19 cellular contexts compared by ENCODE assay signal in the genomic region with DNA sequence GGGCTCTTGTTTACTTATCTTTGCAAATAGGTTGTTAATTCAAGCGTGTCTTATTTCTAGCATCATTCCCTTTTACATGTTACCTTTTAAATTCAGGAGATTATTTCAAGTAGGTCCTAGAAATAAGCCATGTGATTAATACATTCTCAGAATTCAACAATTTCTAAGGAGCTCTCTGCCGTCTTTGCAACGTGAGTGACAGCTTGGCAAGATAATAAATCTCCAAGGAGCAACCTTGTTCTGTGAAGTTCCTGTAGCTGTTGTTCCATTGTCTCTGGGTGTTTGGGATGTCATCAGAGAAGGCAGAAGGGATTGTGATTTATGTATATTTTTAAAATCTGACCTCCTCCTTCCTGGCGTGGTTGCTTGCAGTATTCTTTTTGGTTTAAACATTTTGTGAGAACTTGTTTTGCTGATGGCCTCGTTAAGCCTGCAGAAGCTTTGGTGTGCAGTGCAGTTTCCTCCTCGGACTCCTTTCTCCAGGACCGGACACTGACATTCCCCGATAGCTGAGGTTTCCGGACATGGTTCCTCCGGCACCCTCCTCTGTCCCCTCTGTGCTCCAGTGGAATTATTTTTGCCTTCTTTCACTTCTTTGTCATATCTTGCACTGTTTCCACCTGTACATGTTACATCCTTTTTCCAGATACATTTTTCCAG. TPM values are rescaled to one million over a fixed set of nuclear protein-coding genes. Genes with fewer than 3 reads are reported as not detected.
DNase-seq lines count a peak whose midpoint lies in the region; ATAC-seq and TF ChIP-seq lines count a peak whose summit lies in the region.
"Had no signal": no experiment of that assay in that cellular context is flagged by ENCODE, and none has a peak within 500 bp of the region (broad histone marks: within the 10 kb centered on the region; RNA-seq: fewer than 3 reads in every experiment).

No MANE protein-coding gene starts in this region.

- POLR2A ChIA-PET in OCI-LY7 (lab: Charles Lee): interaction anchor here (0.7 kb wide), 2 partner anchors 32 to 149 kb away, joined by 4 to 6 read pairs; no protein-coding TSS in a partner anchor

- H3K4ac ChIP-seq in trophoblast cell (ENCODE audit: low read depth, low read length): no peak overlapping the region

- H3K4me1 Mint-ChIP-seq in effector memory CD8-positive, alpha-beta T cell (ENCODE audit: low read depth in 2 of 2): peaks cover 6 to 18% of the 10 kb centered on the region in 2 donors
- H3K4me1 Mint-ChIP-seq in activated naive CD8-positive, alpha-beta T cell treated with anti-CD3 and anti-CD28 coated beads, Interleukin-2, amount 50 U/mL, for 24 hours: peaks cover 12% of the 10 kb centered on the region

- H3K14ac ChIP-seq in trophoblast cell (ENCODE audit: low read length): no peak overlapping the region

- H3K27ac ChIP-seq in OCI-LY7 (ENCODE audit: low read depth, low read length, poor library complexity, severe bottlenecking) (no peak overlapping the region), gastrocnemius medialis (peak overlapping the region; percentile 11 to 99 (median 98)), trophoblast cell (ENCODE audit: low read depth, low read length) (no peak overlapping the region)
- H3K27ac ChIP-seq: A549, colonic mucosa, hepatocyte had no signal

- WGBS in trophoblast cell (ENCODE audit: extremely low coverage, insufficient coverage, insufficient read length): no CpG with 5 or more reads among the region's 10 CpGs

- CTCF ChIA-PET in OCI-LY7 (lab: Charles Lee; ENCODE audit: unreplicated experiment): interaction anchor here (0.6 kb wide), 1 partner anchor 10 kb away, joined by 3 read pairs; no protein-coding TSS in a partner anchor

- peak overlapping the region; percentile 9 to 55 for H3K27ac Mint-ChIP-seq in effector memory CD8-positive, alpha-beta T cell
- H3K27ac Mint-ChIP-seq in activated naive CD8-positive, alpha-beta T cell treated with anti-CD3 and anti-CD28 coated beads, Interleukin-2, amount 50 U/mL, for 24 hours: no peak overlapping the region

- H4K8ac ChIP-seq in trophoblast cell (ENCODE audit: low read depth, low read length): no peak overlapping the region

- no peaks in the 10 kb centered on the region for H3K9me2 ChIP-seq in OCI-LY7 (ENCODE audit: insufficient read depth, low read length)

- TF ChIP-seq POLR2A in gastrocnemius medialis (IDR thresholded peaks at IDR 0.05): no peak

- H3K4me3 Mint-ChIP-seq in effector memory CD8-positive, alpha-beta T cell: no peak overlapping the region
- no peak overlapping the region for H3K4me3 Mint-ChIP-seq in activated naive CD8-positive, alpha-beta T cell treated with anti-CD3 and anti-CD28 coated beads, Interleukin-2, amount 50 U/mL, for 24 hours

- no TSS peak for BruUV-seq in OCI-LY7 (replicated peaks; lab: Mats Ljungman, UMichigan)

- no peak overlapping the region for H4K91ac ChIP-seq in trophoblast cell (ENCODE audit: low read depth, low read length)

- in situ Hi-C loops in gastrocnemius medialis (cut with MboI; ENCODE audit: low sequenced_read_pairs in 4 of 4): no loop called here

- no peaks in the 10 kb centered on the region for H3K9me3 Mint-ChIP-seq in effector memory CD8-positive, alpha-beta T cell
- no peaks in the 10 kb centered on the region for H3K9me3 Mint-ChIP-seq in activated naive CD8-positive, alpha-beta T cell treated with anti-CD3 and anti-CD28 coated beads, Interleukin-2, amount 50 U/mL, for 24 hours

- H3K27me3 Mint-ChIP-seq in effector memory CD8-positive, alpha-beta T cell: no peaks in the 10 kb centered on the region
- no peaks in the 10 kb centered on the region for H3K27me3 Mint-ChIP-seq in activated naive CD8-positive, alpha-beta T cell treated with anti-CD3 and anti-CD28 coated beads, Interleukin-2, amount 50 U/mL, for 24 hours

- H2BK120ac ChIP-seq in trophoblast cell (ENCODE audit: insufficient read depth, low read length, poor library complexity): no peak overlapping the region

- H4K12ac ChIP-seq in trophoblast cell (ENCODE audit: low read depth, low read length): no peak overlapping the region

- H3K4me1 ChIP-seq in OCI-LY7 (ENCODE audit: insufficient read depth, low read length, poor library complexity, severe bottlenecking) (peaks cover 16% of the 10 kb centered on the region), gastrocnemius medialis (peaks cover 41 to 48% of the 10 kb centered on the region in 2 donors), trophoblast cell (ENCODE audit: control insufficient read depth in 1 of 2, insufficient read depth in 2 of 2, low read length in 2 of 2) (peaks cover 2 to 9% of the 10 kb centered on the region in 2 experiments)
- H3K4me1 ChIP-seq: colonic mucosa had no signal

- H3K36me3 ChIP-seq in OCI-LY7 (ENCODE audit: insufficient read depth, low read length) (no peaks in the 10 kb centered on the region), gastrocnemius medialis (no peaks in the 10 kb centered on the region), trophoblast cell (ENCODE audit: control insufficient read depth in 1 of 2, insufficient read depth in 2 of 2, low read length in 2 of 2) (no peaks in the 10 kb centered on the region)
- H3K36me3 ChIP-seq: colonic mucosa had no signal

- H3K4me3 ChIP-seq in OCI-LY7 (ENCODE audit: low read depth, low read length, poor library complexity, severe bottlenecking) (no peak overlapping the region), gastrocnemius medialis (no peak overlapping the region), trophoblast cell (ENCODE audit: low read depth, low read length) (no peak overlapping the region)
- H3K4me3 ChIP-seq: A549, colonic mucosa, hepatocyte had no signal

- no peak overlapping the region for H3K9ac ChIP-seq in trophoblast cell (ENCODE audit: low read length)

- H2AFZ ChIP-seq in OCI-LY7 (ENCODE audit: low read length) (peak overlapping the region; percentile 10; the same call in 1 of the 2 replicates), trophoblast cell (ENCODE audit: insufficient read depth, low read length, poor library complexity) (no peak overlapping the region)
- H2AFZ ChIP-seq: hepatocyte had no signal

- no peak overlapping the region for H2AK5ac ChIP-seq in trophoblast cell (ENCODE audit: low read length)

- H4K20me1 ChIP-seq in OCI-LY7 (ENCODE audit: insufficient read depth, low read length): no peaks in the 10 kb centered on the region

- 0 out of 2 replicates have a peak overlapping the region, but pooled peaks have one; percentile 2 for H3K4me2 ChIP-seq in OCI-LY7 (ENCODE audit: low read length)
- no peak overlapping the region for H3K4me2 ChIP-seq in trophoblast cell (ENCODE audit: low read length)
- H3K4me2 ChIP-seq: A549, hepatocyte had no signal

- TF ChIP-seq CTCF in OCI-LY7 (conservative IDR thresholded peaks at IDR 0.05; ENCODE audit: low read length) (no peak), gastrocnemius medialis (IDR thresholded peaks at IDR 0.05 in 4 of 5, conservative IDR thresholded peaks at IDR 0.05 in 1 of 5) (no peak)

- no peak overlapping the region for H3K18ac ChIP-seq in trophoblast cell (ENCODE audit: low read length)

- no peak overlapping the region for H2BK5ac ChIP-seq in trophoblast cell (ENCODE audit: low read depth, low read length, poor library complexity)

- H3K23ac ChIP-seq in trophoblast cell (ENCODE audit: low read length): no peak overlapping the region

- DNase-seq in NCI-H2171 treated with DMSO at 0.1 percent for 48 hours (lab: John Stamatoyannopoulos, UW): peak; percentile 40
- DNase-seq in NCI-H2171 (lab: John Stamatoyannopoulos, UW): no peak
- DNase-seq in OCI-LY7 (ENCODE audit: low spot score): no peak
- no peak for DNase-seq in effector memory CD8-positive, alpha-beta T cell
- no peak for DNase-seq in gastrocnemius medialis
- no peak for DNase-seq in SIG-M5 treated with dmso at 0.1 percent for 504 hours (lab: John Stamatoyannopoulos, UW; ENCODE audit: unreplicated experiment)
- no peak for DNase-seq in activated naive CD8-positive, alpha-beta T cell treated with anti-CD3 and anti-CD28 coated beads, Interleukin-2, amount 50 U/mL, for 24 hours
- DNase-seq in trophoblast cell: no peak
- DNase-seq: activated CD4-positive, alpha-beta T cell treated with anti-CD3 and anti-CD28 coated beads for 4 hours; activated T-cell treated with anti-CD3 and anti-CD28 coated beads, Interleukin-2, amount 50 U/mL, for 48 hours; amniotic stem cell; colonic mucosa; COR-L47; left colon; NCI-H187 treated with DMSO at 0.1 percent for 48 hours; NCI-H524 treated with DMSO at 0.1 percent for 48 hours; stimulated activated CD4-positive, alpha-beta T cell treated with anti-CD3 and anti-CD28 coated beads, Interleukin-15, amount 100 ng/mL, for 24 hours had no signal

- no peaks in the 10 kb centered on the region for H3K79me2 ChIP-seq in OCI-LY7 (ENCODE audit: insufficient read depth, low read depth, low read length)
- H3K79me2 ChIP-seq in trophoblast cell (ENCODE audit: control insufficient read depth, insufficient read depth, low read length, poor library complexity): no peaks in the 10 kb centered on the region
- H3K79me2 ChIP-seq: hepatocyte had no signal

- ATAC-seq in effector memory CD8-positive, alpha-beta T cell (replicated peaks): no peak
- no peak for ATAC-seq in gastrocnemius medialis
- no peak for ATAC-seq in activated naive CD8-positive, alpha-beta T cell treated with anti-CD3 and anti-CD28 coated beads, Interleukin-2, amount 50 U/mL, for 24 hours
- ATAC-seq: A549, left colon had no signal

- H3K9me3 ChIP-seq in OCI-LY7 (ENCODE audit: low read length) (no peaks in the 10 kb centered on the region), gastrocnemius medialis (no peaks in the 10 kb centered on the region), trophoblast cell (ENCODE audit: insufficient read depth, low read depth, low read length) (no peaks in the 10 kb centered on the region)
- H3K9me3 ChIP-seq: A549, colonic mucosa had no signal

- H3K79me1 ChIP-seq in trophoblast cell (ENCODE audit: low read length): no peaks in the 10 kb centered on the region

- no peak overlapping the region for H2BK12ac ChIP-seq in trophoblast cell (ENCODE audit: low read length)

- H3K36me3 Mint-ChIP-seq in effector memory CD8-positive, alpha-beta T cell (ENCODE audit: insufficient read depth): no peaks in the 10 kb centered on the region
- no peaks in the 10 kb centered on the region for H3K36me3 Mint-ChIP-seq in activated naive CD8-positive, alpha-beta T cell treated with anti-CD3 and anti-CD28 coated beads, Interleukin-2, amount 50 U/mL, for 24 hours (ENCODE audit: low read depth)

- H3K27me3 ChIP-seq in gastrocnemius medialis (no peaks in the 10 kb centered on the region), trophoblast cell (ENCODE audit: insufficient read depth, low read length) (no peaks in the 10 kb centered on the region)
- H3K27me3 ChIP-seq: colonic mucosa, hepatocyte had no signal

- intact Hi-C loops in OCI-LY7 (cut with micrococcal nuclease; ENCODE audit: unreplicated experiment) (no loop called here), gastrocnemius medialis (cut with DNase I; ENCODE audit: low total_unique reads) (no loop called here)

RNA-seq across cellular contexts. Expression of a gene that starts 33.6 kb away (rescaled TPM):
- not detected in 2 replicates for total RNA-seq in OCI-LY7 (2014; rRNA removed; shearing (Covaris generic))
- total RNA-seq in OCI-LY7 (2022) (0.42 TPM in 1 of 2 replicates, not detected in the other), gastrocnemius medialis (100 to 1,000 TPM in 1 of 4 donors, 10 to 100 TPM in 3; 28.7 to 168 (median 71.8) TPM)
- polyA plus RNA-seq in trophoblast cell (2013): 17.4 and 19.0 TPM in 2 replicates
- polyA plus RNA-seq: A549 had no signal

Comparison
In these comparisons a context has a peak if more than half of its experiments do, and no peak if none do; other contexts are left out.
1. H3K27ac ChIP-seq: peak in gastrocnemius medialis (4 of 4); none in OCI-LY7 (single experiment) and trophoblast cell (single experiment).
2. RNA of a gene that starts 33.6 kb away (total RNA-seq): 28.7 to 168 TPM in gastrocnemius medialis; 0.42 TPM in OCI-LY7; every median in the first group is over 10 times any median in the second.